Comparison of ENCODE assay signal across 34 cellular contexts in genomic region chr3:35065891-35066290, GRCh38.
"Had no signal": no experiment of that assay in that cellular context is flagged by ENCODE, and none has a peak within 500 bp of the region (broad histone marks: within the 10 kb centered on the region; RNA-seq: fewer than 3 reads in every experiment).

No MANE protein-coding gene starts in this region.

- FAIRE-seq: astrocyte, bronchial epithelial cell had no signal

- H3K4me3 ChIP-seq: adrenal gland, ascending aorta, body of pancreas, breast epithelium, cardiac muscle cell had no signal

- ATAC-seq: activated naive CD4-positive, alpha-beta T cell treated with anti-CD3 and anti-CD28 coated beads, Interleukin-2, amount 50 U/mL, for 72 hours; activated naive CD8-positive, alpha-beta T cell treated with anti-CD3 and anti-CD28 coated beads, Interleukin-2, amount 50 U/mL, for 24 hours; activated T-cell treated with anti-CD3 and anti-CD28 coated beads, Interleukin-2, amount 50 U/mL, for 4 hours; activated T-cell treated with anti-CD3 and anti-CD28 coated beads, Interleukin-2, amount 50 U/mL, for 72 hours; activated T-helper 17 cell treated with anti-CD3 and anti-CD28 coated beads, Interleukin-2, amount 50 U/mL, for 72 hours; body of pancreas had no signal

- H3K36me3 ChIP-seq: adrenal gland, ascending aorta, brain microvascular endothelial cell, breast epithelium, cardiac muscle cell had no signal

- H3K4me1 ChIP-seq: adrenal gland, ascending aorta, body of pancreas, breast epithelium had no signal

- H3K9me3 ChIP-seq: adrenal gland, ascending aorta, body of pancreas, breast epithelium had no signal

- DNase-seq: activated effector memory CD4-positive, alpha-beta T cell treated with anti-CD3 and anti-CD28 coated beads, Interleukin-2, amount 50 U/mL, for 16 hours; activated effector memory CD4-positive, alpha-beta T cell treated with Interleukin-2 at 50 U/mL for 16 hours; activated gamma-delta T cell; activated gamma-delta T cell treated with Interleukin-2 at 50 U/mL for 16 hours; activated naive CD4-positive, alpha-beta T cell; activated naive CD4-positive, alpha-beta T cell treated with anti-CD3 and anti-CD28 coated beads for 36 hours; activated naive CD4-positive, alpha-beta T cell treated with anti-CD3 and anti-CD28 coated beads, Interleukin-2, amount 10 ng/mL, durations not matched to agents 7 days and 5 days; activated naive CD4-positive, alpha-beta T cell treated with anti-CD3 and anti-CD28 coated beads, Interleukin-2, amount 50 U/mL, for 16 hours; activated naive CD4-positive, alpha-beta T cell treated with Interleukin-2 at 50 U/mL for 16 hours; activated naive CD8-positive, alpha-beta T cell treated with anti-CD3 and anti-CD28 coated beads for 36 hours; activated naive CD8-positive, alpha-beta T cell treated with anti-CD3 and anti-CD28 coated beads, Interleukin-2, amount 10 ng/mL, durations not matched to agents 7 days and 5 days; activated naive CD8-positive, alpha-beta T cell treated with anti-CD3 and anti-CD28 coated beads, Interleukin-2, amount 50 U/mL, for 24 hours; activated T-cell treated with anti-CD3 and anti-CD28 coated beads for 4 hours; activated T-cell treated with anti-CD3 and anti-CD28 coated beads, Interleukin-2, amount 50 U/mL, for 1 hour; activated T-cell treated with anti-CD3 and anti-CD28 coated beads, Interleukin-2, amount 50 U/mL, for 24 hours; activated T-cell treated with anti-CD3 and anti-CD28 coated beads, Interleukin-2, amount 50 U/mL, for 4 hours; activated T-cell treated with anti-CD3 and anti-CD28 coated beads, Interleukin-2, amount 50 U/mL, for 48 hours; activated T-cell treated with anti-CD3 and anti-CD28 coated beads, Interleukin-2, amount 50 U/mL, for 72 hours; adrenal gland; amniotic stem cell; amygdala; anterior cingulate cortex; aorta; body of pancreas; brain microvascular endothelial cell; caudate nucleus; central memory CD4-positive, alpha-beta T cell had no signal
